In genomic region chr11:83971063-83971462, GRCh38 we compare ENCODE assay signal across 12 cellular contexts.
DNase-seq lines count a peak whose midpoint lies in the region; ATAC-seq and TF ChIP-seq lines count a peak whose summit lies in the region.
"Had no signal": no experiment of that assay in that cellular context is flagged by ENCODE, and none has a peak within 500 bp of the region (broad histone marks: within the 10 kb centered on the region; RNA-seq: fewer than 3 reads in every experiment).

No MANE protein-coding gene starts in this region.

- peak; percentile 42 for ATAC-seq in GM21576 (IDR thresholded peaks at IDR 0.05; ENCODE audit: unreplicated experiment)
- ATAC-seq: activated naive CD8-positive, alpha-beta T cell treated with anti-CD3 and anti-CD28 coated beads, Interleukin-2, amount 50 U/mL, for 24 hours had no signal

- no peak overlapping the region for H3K4me3 ChIP-seq in fibroblast of the aortic adventitia (ENCODE audit: low read depth, low read length)

- no peak for TF ChIP-seq CTCF in fibroblast of the aortic adventitia (IDR thresholded peaks at IDR 0.05; ENCODE audit: insufficient read depth, low read length)

- peak; percentile 78 for DNase-seq in Ammon's horn (ENCODE audit: low spot score)
- peak; percentile 89 for DNase-seq in NCI-H69 (lab: John Stamatoyannopoulos, UW)
- DNase-seq in fibroblast of the aortic adventitia (ENCODE audit: low read depth), result peak; percentile 2
- DNase-seq in NCI-H1092 treated with DMSO at 0.1 percent for 48 hours (lab: John Stamatoyannopoulos, UW), result no peak
- DNase-seq in GM19238 (ENCODE audit: insufficient read length, low spot score), result no peak
- DNase-seq in activated CD4-positive, alpha-beta T cell treated with anti-CD3 and anti-CD28 coated beads, Interleukin-2, amount 50 U/mL, for 48 hours, result no peak
- no peak for DNase-seq in DMS79 (lab: John Stamatoyannopoulos, UW)
- DNase-seq: activated CD4-positive, CD25-positive, alpha-beta regulatory T cell treated with anti-CD3 and anti-CD28 coated beads, Interleukin-2, amount 50 U/mL, for 72 hours; activated naive CD8-positive, alpha-beta T cell treated with anti-CD3 and anti-CD28 coated beads, Interleukin-2, amount 50 U/mL, for 24 hours; HFFc6; stimulated activated CD4-positive, alpha-beta T cell treated with anti-CD3 and anti-CD28 coated beads, Interleukin-15, amount 100 ng/mL, for 24 hours had no signal

Comparison
In these comparisons a context has a peak if more than half of its experiments do, and no peak if none do; other contexts are left out.
1. DNase-seq: peak in Ammon's horn (single experiment), NCI-H69 (single experiment) and fibroblast of the aortic adventitia (single experiment); none in NCI-H1092 treated with DMSO at 0.1 percent for 48 hours (single experiment), GM19238 (single experiment), activated CD4-positive, alpha-beta T cell treated with anti-CD3 and anti-CD28 coated beads, Interleukin-2, amount 50 U/mL, for 48 hours (0 of 2) and DMS79 (single experiment).